In genomic region chr16:89522287-89522686, GRCh38 we compare ENCODE assay signal across 22 cellular contexts. TPM values are rescaled to one million over a fixed set of nuclear protein-coding genes. Genes with fewer than 3 reads are reported as not detected.
DNase-seq lines count a peak whose midpoint lies in the region; ATAC-seq, FAIRE-seq and TF ChIP-seq lines count a peak whose summit lies in the region.
"Had no signal": no experiment of that assay in that cellular context is flagged by ENCODE, and none has a peak within 500 bp of the region (broad histone marks: within the 10 kb centered on the region; RNA-seq: fewer than 3 reads in every experiment).

No MANE protein-coding gene starts in this region.

- DNase-seq in Right ventricle myocardium inferior (ENCODE audit: missing footprints), result peak; percentile 60
- no peak for DNase-seq in left ventricle myocardium superior
- DNase-seq in Panc1 (ENCODE audit: low read depth, low spot score), result no peak
- no peak for DNase-seq in K562 (ENCODE audit: extremely low read depth in 1 of 4, low spot score in 3 of 4)
- peak; percentile 55 for DNase-seq in osteoblast (ENCODE audit: insufficient read length, low spot score, missing footprints)
- no peak for DNase-seq in amygdala (lab: John Stamatoyannopoulos, UW)
- DNase-seq in stimulated activated naive B cell treated with anti-CD40 and anti-IgM and Interleukin-4, amounts not matched to agents 10 μg/mL and 1 μg/mL and 100 μg/mL, for 72 hours, result no peak
- no peak for DNase-seq in RPMI8226
- DNase-seq: AML-193; Caco-2; CD4-positive, alpha-beta T cell; DMS153; DMS79; GF-D8; HCEC 1CT had no signal

- intact Hi-C loops in Right ventricle myocardium inferior (cut with DNase I), result no loop called here
- intact Hi-C loops in left ventricle myocardium superior (cut with micrococcal nuclease), result no loop called here
- intact Hi-C loops in Panc1 (cut with micrococcal nuclease; ENCODE audit: unreplicated experiment), result no loop called here
- intact Hi-C loops in K562 (cut with micrococcal nuclease), result no loop called here

- TF ChIP-seq CTCF in Panc1 (IDR thresholded peaks at IDR 0.05), result no peak
- no peak for TF ChIP-seq CTCF in K562 (IDR thresholded peaks at IDR 0.05 in 2 of 3, conservative IDR thresholded peaks at IDR 0.05 in 1 of 3; ENCODE audit: insufficient read depth in 2 of 3, low read depth in 1 of 3, low read length in 3 of 3)
- TF ChIP-seq CTCF in osteoblast (IDR thresholded peaks at IDR 0.05; ENCODE audit: extremely low read depth, low read depth, low read length), result no peak

- peaks cover 15% of the 10 kb centered on the region for H3K79me2 ChIP-seq in K562 (ENCODE audit: control insufficient read depth, insufficient read depth, low read length)
- H3K79me2 ChIP-seq in osteoblast (ENCODE audit: insufficient read depth, low read length), result peaks cover 81% of the 10 kb centered on the region

- CTCF ChIA-PET in Panc1 (lab: Charles Lee) (no interaction called here), K562 (lab: Yijun Ruan, JAX; ENCODE audit: low intra/inter-chr PET ratio) (no interaction called here)

- no peak for TF ChIP-seq RAD21 in K562 (CRISPR knock-in tag; conservative IDR thresholded peaks at IDR 0.05 in 1 of 2, IDR thresholded peaks at IDR 0.05 in 1 of 2)

- H3K27ac ChIP-seq in Panc1 (ENCODE audit: low read length), result no peak overlapping the region
- H3K27ac ChIP-seq in K562 (ENCODE audit: extremely low read depth, low read depth, low read length), result no peak overlapping the region
- H3K27ac ChIP-seq in osteoblast (ENCODE audit: low read depth, low read length), result no peak overlapping the region
- H3K27ac ChIP-seq: 22Rv1, A549, C4-2B had no signal

- H4K20me1 ChIP-seq in K562 (replicated peaks; ENCODE audit: control insufficient read depth, insufficient read depth, low read length) (no peaks in the 10 kb centered on the region), osteoblast (ENCODE audit: insufficient read depth, low read length) (peaks cover 37% of the 10 kb centered on the region)

- in situ Hi-C loops in Panc1 (cut with HindIII; ENCODE audit: low pct_unique_long_range_greater_than_20kb, low sequenced_read_pairs), result no loop called here
- in situ Hi-C loops in K562 (cut with MboI), result no loop called here

- no peak overlapping the region for H2AFZ ChIP-seq in K562 (ENCODE audit: low read depth, low read length)
- no peak overlapping the region for H2AFZ ChIP-seq in osteoblast (ENCODE audit: low read length)

- POLR2A ChIA-PET in Panc1 (lab: Charles Lee), result no interaction called here
- POLR2A ChIA-PET in K562 (lab: Yijun Ruan, JAX), result interaction anchor here (0.6 kb wide), 1 partner anchor 499 kb away, joined by 3 read pairs; no protein-coding TSS in a partner anchor

- TSS peak; percentile 5 for BruUV-seq in Panc1 (replicated peaks; lab: Mats Ljungman, UMichigan)
- no TSS peak for BruUV-seq in K562 (replicated peaks; lab: Mats Ljungman, UMichigan)

- peaks cover 3% of the 10 kb centered on the region for H3K9me1 ChIP-seq in K562 (ENCODE audit: control insufficient read depth, insufficient read depth, low read length)

- H3K9ac ChIP-seq in K562 (ENCODE audit: insufficient read depth in 1 of 2, low read depth in 2 of 2, low read length in 2 of 2), result peak overlapping the region in 1 of 2 experiments; percentile 38; a peak in 1 of 4 replicates

- WGBS in K562 (ENCODE audit: insufficient coverage, low coverage, missing lambda C conversion rate), result 94% methylated on average over 15 of the region's 31 CpGs

- H3K9me3 ChIP-seq in Panc1 (ENCODE audit: control insufficient read depth, insufficient read depth, low read depth, low read length), result no peaks in the 10 kb centered on the region
- H3K9me3 ChIP-seq in K562 (replicated peaks; ENCODE audit: control insufficient read depth, insufficient read depth, low read depth, low read length), result no peaks in the 10 kb centered on the region
- H3K9me3 ChIP-seq in osteoblast (ENCODE audit: low read depth, low read length), result no peaks in the 10 kb centered on the region
- H3K9me3 ChIP-seq: A549, Caco-2 had no signal

- H3K27me3 ChIP-seq in Panc1 (ENCODE audit: control insufficient read depth, insufficient read depth, low read length) (no peaks in the 10 kb centered on the region), K562 (ENCODE audit: control insufficient read depth in 2 of 2, insufficient read depth in 2 of 2, low read length in 2 of 2) (no peaks in the 10 kb centered on the region), osteoblast (ENCODE audit: insufficient read depth, low read length) (no peaks in the 10 kb centered on the region)

- peaks cover 12% of the 10 kb centered on the region for H3K36me3 ChIP-seq in Panc1 (ENCODE audit: control insufficient read depth, insufficient read depth, low read length)
- H3K36me3 ChIP-seq in K562 (ENCODE audit: control insufficient read depth, insufficient read depth, low read length), result peaks cover 92% of the 10 kb centered on the region
- peaks cover 94% of the 10 kb centered on the region for H3K36me3 ChIP-seq in osteoblast (ENCODE audit: insufficient read depth, low read length)

- no peak for FAIRE-seq in K562 (lab: Jason Lieb, UNC)
- FAIRE-seq: A549, D721Med, H1, HTR-8/SVneo had no signal

- H3K27me3 Mint-ChIP-seq in stimulated activated naive B cell treated with anti-CD40 and anti-IgM and Interleukin-4, amounts not matched to agents 10 μg/mL and 1 μg/mL and 100 μg/mL, for 72 hours, result no peaks in the 10 kb centered on the region
- H3K27me3 Mint-ChIP-seq: CD4-positive, alpha-beta T cell; IgD-negative memory B cell had no signal

- H3K4me1 ChIP-seq in Panc1 (ENCODE audit: control insufficient read depth, insufficient read depth, low read length), result no peaks in the 10 kb centered on the region
- H3K4me1 ChIP-seq in K562 (replicated peaks in 1 of 2; ENCODE audit: control insufficient read depth in 2 of 2, insufficient read depth in 2 of 2, low read length in 2 of 2), result peaks cover 0 to 13% of the 10 kb centered on the region in 2 experiments; a peak in 2 of 5 replicates
- H3K4me1 ChIP-seq in osteoblast (ENCODE audit: insufficient read depth, low read length), result no peaks in the 10 kb centered on the region
- H3K4me1 ChIP-seq: A549, Caco-2 had no signal

- no peak for TF ChIP-seq POLR2A in K562 (conservative IDR thresholded peaks at IDR 0.05)

- peaks cover 12 to 17% of the 10 kb centered on the region in 2 donors for H3K4me1 Mint-ChIP-seq in stimulated activated naive B cell treated with anti-CD40 and anti-IgM and Interleukin-4, amounts not matched to agents 10 μg/mL and 1 μg/mL and 100 μg/mL, for 72 hours

- H3K4me3 ChIP-seq in Panc1 (ENCODE audit: low read depth in 2 of 2, low read length in 2 of 2), result no peak overlapping the region
- H3K4me3 ChIP-seq in K562, result no peak overlapping the region
- H3K4me3 ChIP-seq in osteoblast (ENCODE audit: insufficient read depth, low read length), result no peak overlapping the region
- H3K4me3 ChIP-seq: A549 had no signal

- H3K4me3 Mint-ChIP-seq in stimulated activated naive B cell treated with anti-CD40 and anti-IgM and Interleukin-4, amounts not matched to agents 10 μg/mL and 1 μg/mL and 100 μg/mL, for 72 hours, result no peak overlapping the region
- H3K4me3 Mint-ChIP-seq: CD4-positive, alpha-beta T cell; IgD-negative memory B cell had no signal

- H3K4me2 ChIP-seq in K562 (ENCODE audit: insufficient read depth, low read length) (no peak overlapping the region), osteoblast (ENCODE audit: insufficient read depth, low read length) (no peak overlapping the region)
- H3K4me2 ChIP-seq: A549 had no signal

- ATAC-seq in Right ventricle myocardium inferior (no peak), left ventricle myocardium superior (no peak), Panc1 (no peak), K562 (no peak)
- no peak for ATAC-seq in stimulated activated naive B cell treated with anti-CD40 and anti-IgM and Interleukin-4, amounts not matched to agents 10 μg/mL and 1 μg/mL and 100 μg/mL, for 72 hours (replicated peaks)
- ATAC-seq: A549 had no signal

- no peaks in the 10 kb centered on the region for H3K9me3 Mint-ChIP-seq in stimulated activated naive B cell treated with anti-CD40 and anti-IgM and Interleukin-4, amounts not matched to agents 10 μg/mL and 1 μg/mL and 100 μg/mL, for 72 hours
- H3K9me3 Mint-ChIP-seq: CD4-positive, alpha-beta T cell; IgD-negative memory B cell had no signal

- peaks cover 57 to 78% of the 10 kb centered on the region in 2 donors for H3K36me3 Mint-ChIP-seq in stimulated activated naive B cell treated with anti-CD40 and anti-IgM and Interleukin-4, amounts not matched to agents 10 μg/mL and 1 μg/mL and 100 μg/mL, for 72 hours

- TF ChIP-seq EP300 in K562 (IDR thresholded peaks at IDR 0.05; ENCODE audit: low read length), result no peak

- H3K27ac Mint-ChIP-seq in stimulated activated naive B cell treated with anti-CD40 and anti-IgM and Interleukin-4, amounts not matched to agents 10 μg/mL and 1 μg/mL and 100 μg/mL, for 72 hours, result no peak overlapping the region
- H3K27ac Mint-ChIP-seq: CD4-positive, alpha-beta T cell; IgD-negative memory B cell had no signal

RNA-seq across cellular contexts. Expression of gene SPG7, which starts 14.1 kb away (rescaled TPM):
- total RNA-seq in Right ventricle myocardium inferior (96.1 TPM), left ventricle myocardium superior (108 TPM), Panc1 (2021; ENCODE audit: unreplicated experiment) (118 TPM), K562 (2014; rRNA removed) (67.4 and 136 TPM in 2 replicates), K562 (2014; rRNA removed; fragmentation: Illumina TruSeq; extraction: Trizol) (37.3 and 41.2 TPM in 2 replicates), K562 (2015; rRNA removed; fragmentation: Illumina TruSeq; extraction: Trizol) (51.9 and 55.5 TPM in 2 replicates), K562 (2021) (74.8 and 75.4 TPM in 2 replicates), osteoblast (76.3 and 85.8 TPM in 2 replicates)
- polyA plus RNA-seq in Panc1 (2012; ENCODE audit: insufficient read length), result 86.1 TPM
- 538 and 821 TPM in 2 replicates for total RNA-seq in K562 (2011; cell fraction: chromatin; rRNA removed; ENCODE audit: low replicate concordance)
- total RNA-seq in K562 (2011; cell fraction: nucleolus; rRNA removed), result 360 and 372 TPM in 2 replicates
- total RNA-seq in K562 (2011; cell fraction: nucleoplasm; rRNA removed), result 370 and 431 TPM in 2 replicates
- polyA plus RNA-seq in K562 (2011; rRNA removed) (44.2 and 53.2 TPM in 2 replicates), K562 (2014; fragmentation: Illumina TruSeq; extraction: Trizol) (49.2 and 49.4 TPM in 2 replicates), K562 (2014; fragmentation: Nextera tagmentation; extraction: Ambion mirVana) (1 to 10 TPM; 5.8 to 7.0 TPM), K562 (2014; rRNA removed) (62.6 and 89.1 TPM in 2 replicates)
- 33.7 and 35.7 TPM in 2 replicates for polyA plus RNA-seq in K562 (2011; cell fraction: cytosol; rRNA removed)
- polyA plus RNA-seq in K562 (2011; cell fraction: nucleus; rRNA removed), result 243 and 279 TPM in 2 replicates
- 41.5 and 49.6 TPM in 2 replicates for polyA plus RNA-seq in K562 (2012)
- 44.3 and 53.3 TPM in 2 replicates for polyA minus RNA-seq in K562 (2011; rRNA and poly(A)+ RNA removed)
- 30.5 and 50.1 TPM in 2 replicates for polyA minus RNA-seq in K562 (2011; cell fraction: cytosol; rRNA and poly(A)+ RNA removed)
- polyA minus RNA-seq in K562 (2011; cell fraction: nucleus; rRNA and poly(A)+ RNA removed), result 79.4 and 87.9 TPM in 2 replicates

RNA-seq across cellular contexts. Expression of gene ANKRD11, which starts 31.9 kb away (rescaled TPM):
- total RNA-seq in Right ventricle myocardium inferior (64.9 TPM), left ventricle myocardium superior (75.2 TPM), Panc1 (2021; ENCODE audit: unreplicated experiment) (99.4 TPM), K562 (2014; rRNA removed) (49.2 and 58.7 TPM in 2 replicates), K562 (2014; rRNA removed; fragmentation: Illumina TruSeq; extraction: Trizol) (25.4 and 31.7 TPM in 2 replicates), K562 (2015; rRNA removed; fragmentation: Illumina TruSeq; extraction: Trizol) (26.9 and 27.6 TPM in 2 replicates), K562 (2021) (114 and 126 TPM in 2 replicates), osteoblast (78.4 and 97.4 TPM in 2 replicates)
- 119 TPM for polyA plus RNA-seq in Panc1 (2012; ENCODE audit: insufficient read length)
- 521 and 557 TPM in 2 replicates for total RNA-seq in K562 (2011; cell fraction: chromatin; rRNA removed; ENCODE audit: low replicate concordance)
- total RNA-seq in K562 (2011; cell fraction: nucleolus; rRNA removed), result 219 and 271 TPM in 2 replicates
- total RNA-seq in K562 (2011; cell fraction: nucleoplasm; rRNA removed), result 280 and 307 TPM in 2 replicates
- polyA plus RNA-seq in K562 (2011; rRNA removed) (24.1 and 24.5 TPM in 2 replicates), K562 (2014; fragmentation: Illumina TruSeq; extraction: Trizol) (41.9 and 66.8 TPM in 2 replicates), K562 (2014; fragmentation: Nextera tagmentation; extraction: Ambion mirVana) (1 to 10 TPM; 4.7 to 5.4 TPM), K562 (2014; rRNA removed) (75.6 and 83.7 TPM in 2 replicates)
- polyA plus RNA-seq in K562 (2011; cell fraction: cytosol; rRNA removed), result 24.1 and 43.3 TPM in 2 replicates
- 82.4 and 115 TPM in 2 replicates for polyA plus RNA-seq in K562 (2011; cell fraction: nucleus; rRNA removed)
- polyA plus RNA-seq in K562 (2012), result 58.0 and 101 TPM in 2 replicates
- 22.7 and 27.7 TPM in 2 replicates for polyA minus RNA-seq in K562 (2011; rRNA and poly(A)+ RNA removed)
- 41.4 and 57.3 TPM in 2 replicates for polyA minus RNA-seq in K562 (2011; cell fraction: cytosol; rRNA and poly(A)+ RNA removed)
- polyA minus RNA-seq in K562 (2011; cell fraction: nucleus; rRNA and poly(A)+ RNA removed), result 37.2 and 51.5 TPM in 2 replicates

RNA-seq across cellular contexts. Expression of gene RPL13, which starts 38.2 kb away (rescaled TPM):
- total RNA-seq in Right ventricle myocardium inferior (1,162 TPM), left ventricle myocardium superior (1,029 TPM), Panc1 (2021; ENCODE audit: unreplicated experiment) (965 TPM), K562 (2014; rRNA removed) (6,042 and 8,261 TPM in 2 replicates), K562 (2014; rRNA removed; fragmentation: Illumina TruSeq; extraction: Trizol) (916 and 1,208 TPM in 2 replicates), K562 (2015; rRNA removed; fragmentation: Illumina TruSeq; extraction: Trizol) (2,074 and 2,169 TPM in 2 replicates), K562 (2021) (2,859 and 3,283 TPM in 2 replicates), osteoblast (2,112 and 2,440 TPM in 2 replicates)
- 1,813 TPM for polyA plus RNA-seq in Panc1 (2012; ENCODE audit: insufficient read length)
- total RNA-seq in K562 (2011; cell fraction: chromatin; rRNA removed; ENCODE audit: low replicate concordance), result 190 and 375 TPM in 2 replicates
- 1,145 and 1,282 TPM in 2 replicates for total RNA-seq in K562 (2011; cell fraction: nucleolus; rRNA removed)
- 741 and 1,472 TPM in 2 replicates for total RNA-seq in K562 (2011; cell fraction: nucleoplasm; rRNA removed)
- polyA plus RNA-seq in K562 (2011; rRNA removed) (1,633 and 2,887 TPM in 2 replicates), K562 (2014; fragmentation: Illumina TruSeq; extraction: Trizol) (1,258 and 1,518 TPM in 2 replicates), K562 (2014; fragmentation: Nextera tagmentation; extraction: Ambion mirVana) (100 to 1,000 TPM; 227 to 348 TPM), K562 (2014; rRNA removed) (4,293 and 4,381 TPM in 2 replicates)
- 3,426 and 8,334 TPM in 2 replicates for polyA plus RNA-seq in K562 (2011; cell fraction: cytosol; rRNA removed)
- 2,104 and 2,686 TPM in 2 replicates for polyA plus RNA-seq in K562 (2011; cell fraction: nucleus; rRNA removed)
- 2,765 and 5,488 TPM in 2 replicates for polyA plus RNA-seq in K562 (2012)
- polyA minus RNA-seq in K562 (2011; rRNA and poly(A)+ RNA removed), result 413 and 474 TPM in 2 replicates
- 1,370 and 2,343 TPM in 2 replicates for polyA minus RNA-seq in K562 (2011; cell fraction: cytosol; rRNA and poly(A)+ RNA removed)
- 505 and 641 TPM in 2 replicates for polyA minus RNA-seq in K562 (2011; cell fraction: nucleus; rRNA and poly(A)+ RNA removed)

RNA-seq across cellular contexts. Expression of gene CPNE7, which starts 53.3 kb away (rescaled TPM):
- total RNA-seq in Right ventricle myocardium inferior, result not detected
- total RNA-seq in left ventricle myocardium superior, result not detected
- total RNA-seq in Panc1 (2021; ENCODE audit: unreplicated experiment), result 32.7 TPM
- polyA plus RNA-seq in Panc1 (2012; ENCODE audit: insufficient read length), result 46.0 TPM
- total RNA-seq in K562 (2011; cell fraction: chromatin; rRNA removed; ENCODE audit: low replicate concordance), result 170 and 336 TPM in 2 replicates
- 170 and 181 TPM in 2 replicates for total RNA-seq in K562 (2011; cell fraction: nucleolus; rRNA removed)
- total RNA-seq in K562 (2011; cell fraction: nucleoplasm; rRNA removed), result 123 and 131 TPM in 2 replicates
- 46.8 and 63.6 TPM in 2 replicates for total RNA-seq in K562 (2014; rRNA removed)
- 16.2 and 18.8 TPM in 2 replicates for total RNA-seq in K562 (2014; rRNA removed; fragmentation: Illumina TruSeq; extraction: Trizol)
- total RNA-seq in K562 (2015; rRNA removed; fragmentation: Illumina TruSeq; extraction: Trizol), result 16.9 and 18.5 TPM in 2 replicates
- 58.8 and 73.4 TPM in 2 replicates for total RNA-seq in K562 (2021)
- polyA plus RNA-seq in K562 (2011; rRNA removed), result 32.7 and 33.6 TPM in 2 replicates
- polyA plus RNA-seq in K562 (2011; cell fraction: cytosol; rRNA removed), result 19.6 and 36.0 TPM in 2 replicates
- polyA plus RNA-seq in K562 (2011; cell fraction: nucleus; rRNA removed), result 330 and 699 TPM in 2 replicates
- polyA plus RNA-seq in K562 (2012), result 44.5 and 48.7 TPM in 2 replicates
- 31.5 and 39.1 TPM in 2 replicates for polyA plus RNA-seq in K562 (2014; fragmentation: Illumina TruSeq; extraction: Trizol)
- 1 to 10 TPM in 1 of 2 experiments, under 1 TPM in 1; 0.30 to 1.9 TPM for polyA plus RNA-seq in K562 (2014; fragmentation: Nextera tagmentation; extraction: Ambion mirVana)
- polyA plus RNA-seq in K562 (2014; rRNA removed), result 67.3 and 78.1 TPM in 2 replicates
- polyA minus RNA-seq in K562 (2011; rRNA and poly(A)+ RNA removed), result 9.2 TPM in 2 replicates
- 10.7 and 11.9 TPM in 2 replicates for polyA minus RNA-seq in K562 (2011; cell fraction: cytosol; rRNA and poly(A)+ RNA removed)
- polyA minus RNA-seq in K562 (2011; cell fraction: nucleus; rRNA and poly(A)+ RNA removed), result 34.3 and 47.3 TPM in 2 replicates
- 7.2 and 21.8 TPM in 2 replicates for total RNA-seq in osteoblast
- polyA plus RNA-seq: IgD-negative memory B cell had no signal

Comparison
In these comparisons a context has a peak if more than half of its experiments do, and no peak if none do; other contexts are left out.
1. DNase-seq: peak in Right ventricle myocardium inferior (single experiment) and osteoblast (single experiment); none in left ventricle myocardium superior (single experiment), Panc1 (single experiment), K562 (0 of 4), amygdala (0 of 56), stimulated activated naive B cell treated with anti-CD40 and anti-IgM and Interleukin-4, amounts not matched to agents 10 μg/mL and 1 μg/mL and 100 μg/mL, for 72 hours (single experiment) and RPMI8226 (single experiment).